In the genomic region with DNA sequence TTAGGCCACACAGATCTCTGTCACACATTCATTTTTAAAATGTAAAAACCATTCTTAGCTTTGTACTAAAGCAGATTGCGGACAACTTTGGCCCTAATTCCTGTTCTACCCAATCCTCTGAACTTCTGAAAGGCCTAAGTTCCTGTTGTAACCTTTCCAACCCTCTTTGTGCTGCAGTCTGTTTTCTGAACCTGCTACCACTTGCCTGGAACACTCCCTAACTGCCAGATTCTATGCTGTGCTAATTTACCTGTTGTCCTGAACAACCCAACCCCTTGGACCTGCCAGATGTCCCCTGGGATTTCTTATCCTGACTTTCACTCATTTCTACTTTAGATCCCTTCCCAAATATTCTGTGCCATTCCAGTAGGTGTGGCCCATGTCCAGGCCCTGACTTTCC, we compare ENCODE assay signal across 31 cellular contexts.
"Had no signal": no experiment of that assay in that cellular context is flagged by ENCODE, and none has a peak within 500 bp of the region (broad histone marks: within the 10 kb centered on the region; RNA-seq: fewer than 3 reads in every experiment).

No MANE protein-coding gene starts in this region.

- H3K27me3 Mint-ChIP-seq: memory B cell; naive thymus-derived CD4-positive, alpha-beta T cell; stimulated activated naive CD8-positive, alpha-beta T cell treated with anti-CD3 and anti-CD28 coated beads, Interleukin-15, amount 100 ng/mL, for 72 hours had no signal

- H3K4me1 Mint-ChIP-seq: stimulated activated naive CD8-positive, alpha-beta T cell treated with anti-CD3 and anti-CD28 coated beads, Interleukin-15, amount 100 ng/mL, for 72 hours had no signal

- H3K9me3 Mint-ChIP-seq: nephron; neural progenitor cell; stimulated activated naive CD8-positive, alpha-beta T cell treated with anti-CD3 and anti-CD28 coated beads, Interleukin-15, amount 100 ng/mL, for 72 hours had no signal

- H3K36me3 Mint-ChIP-seq: mesothelial cell of epicardium, neural progenitor cell had no signal

- H3K4me1 ChIP-seq: prostate gland, uterus had no signal

- DNase-seq: cerebellar nuclear complex; dorsolateral prefrontal cortex; effector CD4-positive, alpha-beta T cell; erythroblast; foreskin melanocyte; glutamatergic neuron; heart right ventricle; hippocampal formation; kidney glomerular epithelial cell; left ventricle myocardium superior; lower lobe of right lung; naive thymus-derived CD4-positive, alpha-beta T cell; stimulated activated CD4-positive, alpha-beta T cell treated with anti-CD3 and anti-CD28 coated beads, Interleukin-12 subunit alpha, Interleukin-12 subunit beta, amount 100 ng/mL, for 4 hours; stimulated activated CD4-positive, alpha-beta T cell treated with anti-CD3 and anti-CD28 coated beads, Interleukin-1b, Interleukin-23, amount 100 ng/mL, for 48 hours; stimulated activated CD4-positive, alpha-beta T cell treated with anti-CD3 and anti-CD28 coated beads, Interleukin-4, amount 100 ng/mL, for 1 hour; stimulated activated CD8-positive, alpha-beta memory T cell treated with anti-CD3 and anti-CD28 coated beads, Interleukin-4, amount 100 ng/mL, for 48 hours; stimulated activated naive CD4-positive, alpha-beta T cell; stimulated activated naive CD8-positive, alpha-beta T cell treated with anti-CD3 and anti-CD28 coated beads, Interleukin-15, amount 100 ng/mL, for 72 hours; transverse colon; upper lobe of right lung; uterus had no signal

- H3K27ac ChIP-seq: heart right ventricle, lower lobe of right lung, neural progenitor cell, parathyroid adenoma, prostate gland, right atrium auricular region, suprapubic skin, upper lobe of right lung, uterus had no signal

- H3K9me3 ChIP-seq: heart right ventricle, lower lobe of right lung, prostate gland, right atrium auricular region, suprapubic skin, transverse colon, upper lobe of right lung, uterus had no signal

- H3K27ac Mint-ChIP-seq: memory B cell; mesothelial cell of epicardium; nephron; neural progenitor cell; stimulated activated naive CD8-positive, alpha-beta T cell treated with anti-CD3 and anti-CD28 coated beads, Interleukin-15, amount 100 ng/mL, for 72 hours had no signal

- H3K9ac ChIP-seq: neural progenitor cell, parathyroid adenoma had no signal

- H3K4me3 Mint-ChIP-seq: memory B cell; mesothelial cell of epicardium; naive thymus-derived CD4-positive, alpha-beta T cell; nephron; neural progenitor cell; stimulated activated naive CD8-positive, alpha-beta T cell treated with anti-CD3 and anti-CD28 coated beads, Interleukin-15, amount 100 ng/mL, for 72 hours had no signal

- H3K36me3 ChIP-seq: heart right ventricle, lower lobe of right lung, neural progenitor cell, prostate gland, right atrium auricular region, suprapubic skin, transverse colon, upper lobe of right lung, uterus had no signal

- ATAC-seq: heart right ventricle; left ventricle myocardium superior; lower lobe of right lung; naive thymus-derived CD4-positive, alpha-beta T cell; sciatic nerve; stimulated activated naive CD8-positive, alpha-beta T cell treated with anti-CD3 and anti-CD28 coated beads, Interleukin-15, amount 100 ng/mL, for 72 hours; upper lobe of right lung had no signal

- H3K27me3 ChIP-seq: dorsolateral prefrontal cortex, heart right ventricle, neural progenitor cell, right atrium auricular region, suprapubic skin, transverse colon, upper lobe of right lung, uterus had no signal

- H3K4me3 ChIP-seq: dorsolateral prefrontal cortex, heart right ventricle, lower lobe of right lung, neural progenitor cell, prostate gland, right atrium auricular region, smooth muscle cell, suprapubic skin, transverse colon, upper lobe of right lung, uterus had no signal
